In genomic region chr17:45301674-45302073, GRCh38 we compare ENCODE assay signal across 20 cellular contexts. TPM values are rescaled to one million over a fixed set of nuclear protein-coding genes. Genes with fewer than 3 reads are reported as not detected.
DNase-seq lines count a peak whose midpoint lies in the region; ATAC-seq, FAIRE-seq and TF ChIP-seq lines count a peak whose summit lies in the region.
"Had no signal": no experiment of that assay in that cellular context is flagged by ENCODE, and none has a peak within 500 bp of the region (broad histone marks: within the 10 kb centered on the region; RNA-seq: fewer than 3 reads in every experiment).

No MANE protein-coding gene starts in this region.

- CTCF ChIA-PET in A549 (lab: Yijun Ruan, JAX) = interaction anchor here (1.1 to 39.8 kb wide), 3 partner anchors 25 to 89 kb away, joined by 3 to 640 read pairs (median 7); no protein-coding TSS in a partner anchor

- no peak overlapping the region for H3K4me2 ChIP-seq in A549
- H3K4me2 ChIP-seq: hepatocyte, smooth muscle cell had no signal

- H3K4me1 ChIP-seq in A549 = peaks cover 91% of the 10 kb centered on the region

- no peak for TF ChIP-seq CTCF in A549 (IDR thresholded peaks at IDR 0.05)

- POLR2A ChIA-PET in A549 (lab: Yijun Ruan, JAX) = interaction anchor here (0.7 to 1.8 kb wide), 3 partner anchors 15 to 80 kb away, joined by 3 to 9 read pairs (median 7); partner anchors contain the start of gene MAP3K14

- H3K4me3 ChIP-seq in A549 = no peak overlapping the region
- peak overlapping the region; percentile 23; the same call in 1 of the 2 replicates for H3K4me3 ChIP-seq in GM08714 (ENCODE audit: low read length)
- H3K4me3 ChIP-seq: hepatocyte, ovary, smooth muscle cell had no signal

- H3K27me3 Mint-ChIP-seq in activated T-helper 2 cell treated with anti-CD3 and anti-CD28 coated beads, Interferon-gamma antibody, Interleukin-2, Interleukin-4, amounts not matched to agents 10 μg/mL and 5 μg/mL and 100 μg/mL, durations not matched to agents 14 hours and 24 hours and 36 hours (ENCODE audit: low read depth) = no peaks in the 10 kb centered on the region
- no peaks in the 10 kb centered on the region for H3K27me3 Mint-ChIP-seq in naive B cell

- WGBS in A549 (ENCODE audit: missing lambda C conversion rate) = 95% methylated on average over 4 of the region's 4 CpGs

- intact Hi-C loops in activated T-helper 2 cell treated with anti-CD3 and anti-CD28 coated beads, Interferon-gamma antibody, Interleukin-2, Interleukin-4, amounts not matched to agents 10 μg/mL and 5 μg/mL and 100 μg/mL, durations not matched to agents 14 hours and 24 hours and 36 hours (cut with micrococcal nuclease) = loop anchor here (1.0 kb wide), 1 partner anchor 11 kb away; no protein-coding TSS in a partner anchor

- H3K27ac Mint-ChIP-seq in activated T-helper 2 cell treated with anti-CD3 and anti-CD28 coated beads, Interferon-gamma antibody, Interleukin-2, Interleukin-4, amounts not matched to agents 10 μg/mL and 5 μg/mL and 100 μg/mL, durations not matched to agents 14 hours and 24 hours and 36 hours = peak overlapping the region; percentile 44
- peak overlapping the region in 5 of 6 donors; percentile 63 to 99 (median 79) for H3K27ac Mint-ChIP-seq in naive B cell

- no peaks in the 10 kb centered on the region for H3K9me3 ChIP-seq in A549
- H3K9me3 ChIP-seq: ovary had no signal

- H3K4me1 Mint-ChIP-seq in activated T-helper 2 cell treated with anti-CD3 and anti-CD28 coated beads, Interferon-gamma antibody, Interleukin-2, Interleukin-4, amounts not matched to agents 10 μg/mL and 5 μg/mL and 100 μg/mL, durations not matched to agents 14 hours and 24 hours and 36 hours (ENCODE audit: low read depth) = peaks cover 78% of the 10 kb centered on the region
- peaks cover 54 to 92% (median 80%) of the 10 kb centered on the region in 3 donors for H3K4me1 Mint-ChIP-seq in naive B cell

- no peaks in the 10 kb centered on the region for H3K9me3 Mint-ChIP-seq in activated T-helper 2 cell treated with anti-CD3 and anti-CD28 coated beads, Interferon-gamma antibody, Interleukin-2, Interleukin-4, amounts not matched to agents 10 μg/mL and 5 μg/mL and 100 μg/mL, durations not matched to agents 14 hours and 24 hours and 36 hours
- no peaks in the 10 kb centered on the region for H3K9me3 Mint-ChIP-seq in naive B cell

- no peak for TF ChIP-seq POLR2A in A549 (IDR thresholded peaks at IDR 0.05; ENCODE audit: low read length)

- TF ChIP-seq EP300 in A549 (IDR thresholded peaks at IDR 0.05) = no peak

- TF ChIP-seq RAD21 in A549 (conservative IDR thresholded peaks at IDR 0.05 in 1 of 2, IDR thresholded peaks at IDR 0.05 in 1 of 2) = no peak

- ATAC-seq in A549 = no peak
- ATAC-seq in naive B cell (ENCODE audit: low read depth in 2 of 2) = peak; percentile 18 to 22
- ATAC-seq in HG03571 (IDR thresholded peaks at IDR 0.05; ENCODE audit: unreplicated experiment) = no peak
- ATAC-seq in GM21390 (IDR thresholded peaks at IDR 0.05; ENCODE audit: unreplicated experiment) = no peak
- ATAC-seq: esophagus mucosa; stimulated activated naive CD8-positive, alpha-beta T cell treated with anti-CD3 and anti-CD28 coated beads, Interleukin-15, Interleukin-2, amounts not matched to agents 100 U/mL and 50 U/mL, for 24 hours had no signal

- no peak overlapping the region for H3K4me3 Mint-ChIP-seq in activated T-helper 2 cell treated with anti-CD3 and anti-CD28 coated beads, Interferon-gamma antibody, Interleukin-2, Interleukin-4, amounts not matched to agents 10 μg/mL and 5 μg/mL and 100 μg/mL, durations not matched to agents 14 hours and 24 hours and 36 hours (ENCODE audit: low read depth)
- H3K4me3 Mint-ChIP-seq in naive B cell = peak overlapping the region; percentile 36 to 81 (median 68)

- no peak for FAIRE-seq in A549 (lab: Jason Lieb, UNC)

- peaks cover 66% of the 10 kb centered on the region for H3K36me3 Mint-ChIP-seq in activated T-helper 2 cell treated with anti-CD3 and anti-CD28 coated beads, Interferon-gamma antibody, Interleukin-2, Interleukin-4, amounts not matched to agents 10 μg/mL and 5 μg/mL and 100 μg/mL, durations not matched to agents 14 hours and 24 hours and 36 hours (ENCODE audit: low read depth)
- H3K36me3 Mint-ChIP-seq in naive B cell = no peaks in the 10 kb centered on the region

- DNase-seq in A549 (ENCODE audit: low read depth in 1 of 2, low spot score in 1 of 2) (no peak), naive B cell (peak; percentile 21), NCI-H446 (lab: John Stamatoyannopoulos, UW) (no peak), NK-92 (lab: John Stamatoyannopoulos, UW; ENCODE audit: unreplicated experiment) (no peak)
- no peak for DNase-seq in activated T-helper 2 cell treated with anti-CD3 and anti-CD28 coated beads, Interferon-gamma antibody, Interleukin-2, Interleukin-4, amounts not matched to agents 10 μg/mL and 5 μg/mL and 100 μg/mL, durations not matched to agents 14 hours and 24 hours and 36 hours (ENCODE audit: low spot score)
- DNase-seq: activated CD8-positive, alpha-beta memory T cell treated with anti-CD3 and anti-CD28 coated beads for 24 hours; activated naive CD4-positive, alpha-beta T cell treated with Interleukin-2 at 50 U/mL for 16 hours; NCI-H1436; NCI-H446 treated with DMSO at 0.1 percent for 48 hours; ovary; stimulated activated naive CD8-positive, alpha-beta T cell treated with anti-CD3 and anti-CD28 coated beads, Interleukin-15, Interleukin-2, amounts not matched to agents 100 U/mL and 50 U/mL, for 24 hours had no signal

- peak overlapping the region in 1 of 2 experiments; percentile 67; a peak in 3 of 6 replicates for H3K27ac ChIP-seq in A549
- H3K27ac ChIP-seq: hepatocyte had no signal

TF ChIP-seq in A549, 52 proteins besides CTCF, POLR2A, EP300 and RAD21:
- no peak for TF ChIP-seq ATOH8 (CRISPR knock-in tag; IDR thresholded peaks at IDR 0.05; ENCODE audit: low read depth)
- peak; percentile 20; the same call in 1 of the 2 replicates for TF ChIP-seq HOXA7 (CRISPR knock-in tag; IDR thresholded peaks at IDR 0.05)
TF ChIP-seq in A549: peak in this region for 1.

RNA-seq across cellular contexts. Expression of gene MAP3K14, which starts 15.1 kb away (rescaled TPM):
- polyA plus RNA-seq in A549 (2011; rRNA removed) = 9.1 and 10.9 TPM in 2 replicates
- polyA plus RNA-seq in A549 (2012; cell fraction: cytosol; rRNA removed) = 39.9 and 49.0 TPM in 2 replicates
- 142 and 168 TPM in 2 replicates for polyA plus RNA-seq in A549 (2012; cell fraction: nucleus; rRNA removed)
- polyA plus RNA-seq in A549 (2017; fragmentation: RNase III; extraction: RNeasy Plus Mini Kit Qiagen cat#74134 plus additional on column Dnase treatment) = 30.7 to 53.6 TPM (median 34.5 TPM) in 3 replicates
- polyA minus RNA-seq in A549 (2011; rRNA and poly(A)+ RNA removed) = 12.0 and 13.0 TPM in 2 replicates
- total RNA-seq in activated T-helper 2 cell treated with anti-CD3 and anti-CD28 coated beads, Interferon-gamma antibody, Interleukin-2, Interleukin-4, amounts not matched to agents 10 μg/mL and 5 μg/mL and 100 μg/mL, durations not matched to agents 14 hours and 24 hours and 36 hours = 45.6 and 49.5 TPM in 2 replicates
- polyA plus RNA-seq in naive B cell (ENCODE audit: low read depth in 6 of 6) = 10 to 100 TPM; 13.3 to 38.9 (median 19.1) TPM

RNA-seq across cellular contexts. Expression of gene SPATA32, which starts 39.8 kb away (rescaled TPM):
- polyA plus RNA-seq in A549 (2011; rRNA removed) (0.05 and 0.08 TPM in 2 replicates), A549 (2017; fragmentation: RNase III; extraction: RNeasy Plus Mini Kit Qiagen cat#74134 plus additional on column Dnase treatment) (0.09 to 0.25 TPM (median 0.21 TPM) in 3 replicates), naive B cell (ENCODE audit: low read depth in 6 of 6) (1 to 10 TPM in 1 of 6 donors, under 1 TPM in 4, not detected in 1; 0.16 to 4.6 (median 0.31) TPM)
- 0.09 and 0.16 TPM in 2 replicates for polyA plus RNA-seq in A549 (2012; cell fraction: cytosol; rRNA removed)
- polyA plus RNA-seq in A549 (2012; cell fraction: nucleus; rRNA removed) = 0.40 and 0.54 TPM in 2 replicates
- not detected in 2 replicates for polyA minus RNA-seq in A549 (2011; rRNA and poly(A)+ RNA removed)
- total RNA-seq in activated T-helper 2 cell treated with anti-CD3 and anti-CD28 coated beads, Interferon-gamma antibody, Interleukin-2, Interleukin-4, amounts not matched to agents 10 μg/mL and 5 μg/mL and 100 μg/mL, durations not matched to agents 14 hours and 24 hours and 36 hours = 0.37 and 0.67 TPM in 2 replicates
- total RNA-seq: dermis microvascular lymphatic vessel endothelial cell, hepatocyte, kidney epithelial cell, mucosa of gallbladder, smooth muscle cell had no signal
- polyA plus RNA-seq: ovary, smooth muscle cell had no signal

Comparison
In these comparisons a context has a peak if more than half of its experiments do, and no peak if none do; other contexts are left out.
1. ATAC-seq: peak in naive B cell (2 of 2); none in A549 (0 of 2), HG03571 (single experiment) and GM21390 (single experiment).